25 cellular contexts compared by ENCODE assay signal in genomic region chr7:131203291-131203976, GRCh38.
DNase-seq lines count a peak whose midpoint lies in the region; ATAC-seq, FAIRE-seq and TF ChIP-seq lines count a peak whose summit lies in the region.
"Had no signal": no experiment of that assay in that cellular context is flagged by ENCODE, and none has a peak within 500 bp of the region (broad histone marks: within the 10 kb centered on the region; RNA-seq: fewer than 3 reads in every experiment).

No MANE protein-coding gene starts in this region.

- H3K27me3 ChIP-seq in endothelial cell of umbilical vein (ENCODE audit: control insufficient read depth in 2 of 2, insufficient read depth in 2 of 2, low read length in 2 of 2) = no peaks in the 10 kb centered on the region
- H3K27me3 ChIP-seq in left ventricle myocardium inferior (ENCODE audit: low read depth) = no peaks in the 10 kb centered on the region
- no peaks in the 10 kb centered on the region for H3K27me3 ChIP-seq in gastrocnemius medialis
- no peaks in the 10 kb centered on the region for H3K27me3 ChIP-seq in Peyer's patch
- H3K27me3 ChIP-seq in MG63 = no peaks in the 10 kb centered on the region
- H3K27me3 ChIP-seq: BE2C, tibial nerve had no signal

- H3K36me3 ChIP-seq in endothelial cell of umbilical vein (ENCODE audit: control insufficient read depth in 2 of 2, extremely low read depth in 1 of 2, insufficient read depth in 2 of 2, low read length in 2 of 2) (no peaks in the 10 kb centered on the region), left ventricle myocardium inferior (no peaks in the 10 kb centered on the region), gastrocnemius medialis (no peaks in the 10 kb centered on the region), Peyer's patch (no peaks in the 10 kb centered on the region), MG63 (no peaks in the 10 kb centered on the region)
- H3K36me3 ChIP-seq: BE2C, tibial nerve had no signal

- no peak overlapping the region for H3K4me2 ChIP-seq in endothelial cell of umbilical vein (ENCODE audit: insufficient read depth, low read length)
- H3K4me2 ChIP-seq: A549 had no signal

- POLR2A ChIA-PET in endothelial cell of umbilical vein (lab: Charles Lee) = no interaction called here

- TF ChIP-seq CTCF in endothelial cell of umbilical vein (IDR thresholded peaks at IDR 0.05; ENCODE audit: extremely low read depth in 1 of 2, insufficient read depth in 1 of 2, low read depth in 1 of 2, low read length in 2 of 2) (no peak), left ventricle myocardium inferior (IDR thresholded peaks at IDR 0.05; ENCODE audit: borderline replicate concordance) (no peak), gastrocnemius medialis (IDR thresholded peaks at IDR 0.05 in 4 of 5, conservative IDR thresholded peaks at IDR 0.05 in 1 of 5) (no peak), Peyer's patch (IDR thresholded peaks at IDR 0.05) (no peak)

- in situ Hi-C loops in gastrocnemius medialis (cut with MboI; ENCODE audit: low sequenced_read_pairs in 4 of 4) = no loop called here

- CTCF ChIA-PET in endothelial cell of umbilical vein (lab: Charles Lee) = no interaction called here

- no peaks in the 10 kb centered on the region for H3K79me2 ChIP-seq in endothelial cell of umbilical vein (ENCODE audit: control insufficient read depth, insufficient read depth, low read length)

- intact Hi-C loops in endothelial cell of umbilical vein (cut with micrococcal nuclease) = no loop called here
- intact Hi-C loops in left ventricle myocardium inferior (cut with micrococcal nuclease) = no loop called here
- intact Hi-C loops in gastrocnemius medialis (cut with DNase I; ENCODE audit: low total_unique reads) = no loop called here

- no peak for FAIRE-seq in endothelial cell of umbilical vein (lab: Jason Lieb, UNC)
- FAIRE-seq: A549, bronchial epithelial cell, H54, keratinocyte had no signal

- no peaks in the 10 kb centered on the region for H4K20me1 ChIP-seq in endothelial cell of umbilical vein (replicated peaks; ENCODE audit: control insufficient read depth, extremely low read depth, insufficient read depth, low read length)

- BruUV-seq in endothelial cell of umbilical vein (replicated peaks; lab: Mats Ljungman, UMichigan) = no TSS peak

- H3K27ac ChIP-seq in endothelial cell of umbilical vein (ENCODE audit: insufficient read depth, low read depth, low read length) = no peak overlapping the region
- peak overlapping the region; percentile 37 for H3K27ac ChIP-seq in left ventricle myocardium inferior (replicated peaks)
- H3K27ac ChIP-seq in gastrocnemius medialis = peak overlapping the region; percentile 20 to 71 (median 42)
- H3K27ac ChIP-seq in Peyer's patch = no peak overlapping the region

- ATAC-seq in gastrocnemius medialis = peak; percentile 41 to 74
- ATAC-seq: A549; activated CD8-positive, alpha-beta memory T cell treated with anti-CD3 and anti-CD28 coated beads, Interleukin-2, amount 10 ng/mL, durations not matched to agents 7 days and 5 days; effector memory CD8-positive, alpha-beta T cell; stimulated activated naive CD8-positive, alpha-beta T cell treated with anti-CD3 and anti-CD28 coated beads, Interleukin-15, Interleukin-2, amounts not matched to agents 100 U/mL and 50 U/mL, for 24 hours had no signal

- TF ChIP-seq POLR2A in endothelial cell of umbilical vein (IDR thresholded peaks at IDR 0.05; ENCODE audit: low read depth, low read length) = no peak
- no peak for TF ChIP-seq POLR2A in gastrocnemius medialis (IDR thresholded peaks at IDR 0.05)
- TF ChIP-seq POLR2A in Peyer's patch (IDR thresholded peaks at IDR 0.05) = no peak

- no peak overlapping the region for H2AFZ ChIP-seq in endothelial cell of umbilical vein (ENCODE audit: low read depth, low read length)

- dilution Hi-C loops in endothelial cell of umbilical vein (cut with MboI; ENCODE audit: extremely low pct_ligation_motif_present, low sequenced_read_pairs) = no loop called here

- H3K9ac ChIP-seq in endothelial cell of umbilical vein (replicated peaks; ENCODE audit: extremely low read depth, insufficient read depth, low read length) = no peak overlapping the region

- no peaks in the 10 kb centered on the region for H3K9me1 ChIP-seq in endothelial cell of umbilical vein (replicated peaks; ENCODE audit: control insufficient read depth, extremely low read depth, insufficient read depth, low read length)

- no peaks in the 10 kb centered on the region for H3K9me3 ChIP-seq in endothelial cell of umbilical vein (replicated peaks; ENCODE audit: control insufficient read depth, insufficient read depth, low read length)
- H3K9me3 ChIP-seq in left ventricle myocardium inferior (replicated peaks) = no peaks in the 10 kb centered on the region
- no peaks in the 10 kb centered on the region for H3K9me3 ChIP-seq in gastrocnemius medialis
- no peaks in the 10 kb centered on the region for H3K9me3 ChIP-seq in Peyer's patch
- no peaks in the 10 kb centered on the region for H3K9me3 ChIP-seq in MG63
- H3K9me3 ChIP-seq: A549, BE2C, tibial nerve had no signal

- DNase-seq in AG08395 (ENCODE audit: low spot score) = peak; percentile 35
- peak; percentile 4 for DNase-seq in endothelial cell of umbilical vein (ENCODE audit: low read depth, low spot score)
- DNase-seq in left ventricle myocardium inferior = no peak
- peak; percentile 24 to 39 for DNase-seq in gastrocnemius medialis
- no peak for DNase-seq in Peyer's patch
- DNase-seq in MG63 = no peak
- DNase-seq in hypothalamus (lab: John Stamatoyannopoulos, UW) = no peak
- no peak for DNase-seq in stimulated activated CD4-positive, alpha-beta T cell treated with anti-CD3 and anti-CD28 coated beads, Interleukin-15, amount 100 ng/mL, for 24 hours
- DNase-seq: activated CD4-positive, alpha-beta T cell treated with anti-CD3 and anti-CD28 coated beads, Interleukin-2, amount 10 ng/mL, durations not matched to agents 7 days and 5 days; activated CD8-positive, alpha-beta memory T cell treated with anti-CD3 and anti-CD28 coated beads, Interleukin-2, amount 10 ng/mL, durations not matched to agents 7 days and 5 days; activated naive CD4-positive, alpha-beta T cell treated with anti-CD3 and anti-CD28 coated beads for 36 hours; BE2C; CD8-positive, alpha-beta memory T cell; effector memory CD8-positive, alpha-beta T cell; glutamatergic neuron; NCI-H1092 treated with DMSO at 0.1 percent for 48 hours; NCI-H1930; stimulated activated naive CD8-positive, alpha-beta T cell treated with anti-CD3 and anti-CD28 coated beads, Interleukin-15, Interleukin-2, amounts not matched to agents 100 U/mL and 50 U/mL, for 24 hours had no signal

- no peak overlapping the region for H3K4me3 ChIP-seq in endothelial cell of umbilical vein (replicated peaks in 1 of 3; ENCODE audit: insufficient read depth in 1 of 3, low read depth in 1 of 3, low read length in 3 of 3)
- no peak overlapping the region for H3K4me3 ChIP-seq in left ventricle myocardium inferior
- H3K4me3 ChIP-seq in gastrocnemius medialis = no peak overlapping the region
- H3K4me3 ChIP-seq in Peyer's patch = no peak overlapping the region
- no peak overlapping the region for H3K4me3 ChIP-seq in MG63
- H3K4me3 ChIP-seq: A549, coronary artery, lung, tibial nerve had no signal

- H3K4me1 ChIP-seq in endothelial cell of umbilical vein (ENCODE audit: control insufficient read depth, extremely low read depth, insufficient read depth, low read length) = no peaks in the 10 kb centered on the region
- peaks cover 7% of the 10 kb centered on the region for H3K4me1 ChIP-seq in left ventricle myocardium inferior
- H3K4me1 ChIP-seq in gastrocnemius medialis = no peaks in the 10 kb centered on the region
- H3K4me1 ChIP-seq in Peyer's patch = no peaks in the 10 kb centered on the region
- H3K4me1 ChIP-seq: BE2C had no signal

TF ChIP-seq in endothelial cell of umbilical vein, 7 proteins besides CTCF, POLR2A, EP300 and RAD21:
- TF ChIP-seq GATA2 (IDR thresholded peaks at IDR 0.05; ENCODE audit: insufficient read depth, insufficient read length, low read depth, low read length) = no peak
- no peak for TF ChIP-seq JUN (IDR thresholded peaks at IDR 0.05; ENCODE audit: borderline replicate concordance, insufficient read depth, insufficient read length, low read depth)
- TF ChIP-seq FOS (IDR thresholded peaks at IDR 0.05; ENCODE audit: borderline replicate concordance, insufficient read depth, low read length) = no peak
- no peak for TF ChIP-seq EZH2 (IDR thresholded peaks at IDR 0.05; ENCODE audit: borderline replicate concordance, low read depth, low read length, severe bottlenecking)
- TF ChIP-seq MYC (IDR thresholded peaks at IDR 0.05; ENCODE audit: low read depth, low read length) = no peak
- no peak for TF ChIP-seq MAX (IDR thresholded peaks at IDR 0.05; ENCODE audit: insufficient read depth, insufficient read length)
- no peak for TF ChIP-seq POLR2AphosphoS5 (IDR thresholded peaks at IDR 0.05; ENCODE audit: insufficient read depth, low read depth, low read length)
TF ChIP-seq in endothelial cell of umbilical vein: peak in this region for 0.

Comparison
In these comparisons a context has a peak if more than half of its experiments do, and no peak if none do; other contexts are left out.
1. DNase-seq: peak in AG08395 (single experiment), endothelial cell of umbilical vein (single experiment) and gastrocnemius medialis (2 of 2); none in left ventricle myocardium inferior (single experiment), Peyer's patch (0 of 3), MG63 (single experiment), hypothalamus (0 of 51) and stimulated activated CD4-positive, alpha-beta T cell treated with anti-CD3 and anti-CD28 coated beads, Interleukin-15, amount 100 ng/mL, for 24 hours (single experiment).
2. H3K27ac ChIP-seq: peak in left ventricle myocardium inferior (single experiment) and gastrocnemius medialis (4 of 4); none in endothelial cell of umbilical vein (single experiment) and Peyer's patch (0 of 4).